Comparison of ENCODE assay signal across 17 cellular contexts in the genomic region with DNA sequence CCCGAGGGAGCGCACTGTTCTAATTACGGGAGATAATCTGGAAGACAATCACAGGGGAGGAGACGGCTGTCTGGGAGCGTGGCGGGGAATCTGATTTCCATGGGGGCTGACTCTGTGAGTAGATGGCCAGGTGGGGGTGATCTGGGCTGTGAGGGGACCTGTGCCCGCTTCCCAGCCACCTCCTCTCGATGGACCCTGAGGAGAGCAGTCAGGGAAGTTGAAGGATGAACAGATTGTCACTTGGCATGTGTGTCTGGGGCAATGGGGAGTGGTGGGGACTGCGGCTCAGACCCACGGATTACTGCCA. TPM values are rescaled to one million over a fixed set of nuclear protein-coding genes. Genes with fewer than 3 reads are reported as not detected.
DNase-seq lines count a peak whose midpoint lies in the region; ATAC-seq and TF ChIP-seq lines count a peak whose summit lies in the region.
"Had no signal": no experiment of that assay in that cellular context is flagged by ENCODE, and none has a peak within 500 bp of the region (broad histone marks: within the 10 kb centered on the region; RNA-seq: fewer than 3 reads in every experiment).

No MANE protein-coding gene starts in this region.

- H2AFZ ChIP-seq in neuronal stem cell (ENCODE audit: low read length), result no peak overlapping the region

- peaks cover 18% of the 10 kb centered on the region for H3K9me3 Mint-ChIP-seq in glutamatergic neuron (ENCODE audit: unreplicated experiment)
- peaks cover under 1% of the 10 kb centered on the region for H3K9me3 Mint-ChIP-seq in CD4-positive, alpha-beta T cell

- H3K4me1 Mint-ChIP-seq in glutamatergic neuron (ENCODE audit: low read depth, unreplicated experiment), result no peaks in the 10 kb centered on the region
- H3K4me1 Mint-ChIP-seq in CD4-positive, alpha-beta T cell (ENCODE audit: low read depth), result no peaks in the 10 kb centered on the region
- H3K4me1 Mint-ChIP-seq: CD4-positive, alpha-beta memory T cell; H9 had no signal

- POLR2A ChIA-PET in CD4-positive, alpha-beta T cell (lab: Charles Lee), result no interaction called here

- H2BK5ac ChIP-seq in neuronal stem cell (ENCODE audit: low read length), result no peak overlapping the region

- ATAC-seq in aorta (ENCODE audit: low FRiP score) (no peak), HG03432 (IDR thresholded peaks at IDR 0.05; ENCODE audit: unreplicated experiment) (no peak)
- no peak for ATAC-seq in CD4-positive, alpha-beta T cell (ENCODE audit: poor library complexity)

- H3K9ac ChIP-seq in neuronal stem cell (ENCODE audit: low read depth, low read length, poor library complexity), result no peak overlapping the region

- H2AK5ac ChIP-seq in neuronal stem cell (ENCODE audit: low read depth, low read length), result peak overlapping the region; percentile 88

- H3K36me3 ChIP-seq in H7 (replicated peaks; ENCODE audit: control insufficient read depth, insufficient read depth, low read length), result no peaks in the 10 kb centered on the region
- H3K36me3 ChIP-seq in neuronal stem cell (replicated peaks in 1 of 2; ENCODE audit: control insufficient read depth in 2 of 2, insufficient read depth in 2 of 2, low read length in 2 of 2), result no peaks in the 10 kb centered on the region
- H3K36me3 ChIP-seq in aorta (ENCODE audit: control insufficient read depth in 1 of 2, insufficient read depth in 2 of 2, low read length in 1 of 2), result no peaks in the 10 kb centered on the region

- H3K4me3 ChIP-seq in H7 (ENCODE audit: insufficient read depth, low read depth, low read length), result no peak overlapping the region
- no peak overlapping the region for H3K4me3 ChIP-seq in neuronal stem cell (ENCODE audit: low read length in 2 of 2)
- H3K4me3 ChIP-seq in aorta (ENCODE audit: low read length in 2 of 2), result no peak overlapping the region

- no peaks in the 10 kb centered on the region for H3K79me1 ChIP-seq in neuronal stem cell (ENCODE audit: low read depth, low read length)

- H3K4ac ChIP-seq in neuronal stem cell (ENCODE audit: low read length), result no peak overlapping the region

- intact Hi-C loops in aorta (cut with DNase I), result no loop called here
- intact Hi-C loops in CD4-positive, alpha-beta T cell (cut with DNase I, micrococcal nuclease), result no loop called here

- TF ChIP-seq CTCF in glutamatergic neuron (IDR thresholded peaks at IDR 0.05; ENCODE audit: partially characterized antibody, unreplicated experiment), result no peak
- no peak for TF ChIP-seq CTCF in CD4-positive, alpha-beta T cell (IDR thresholded peaks at IDR 0.05)

- CTCF ChIA-PET in CD4-positive, alpha-beta T cell (lab: Charles Lee), result no interaction called here

- no CpG with 5 or more reads among the region's 10 CpGs for WGBS in neuronal stem cell (ENCODE audit: extremely low coverage in 2 of 2, insufficient read length in 2 of 2, insufficient replicate concordance in 1 of 2), 2 donors
- WGBS in aorta, 2 donors, result 71 to 80% methylated on average over 10 of the region's 10 CpGs

- H2BK120ac ChIP-seq in neuronal stem cell (ENCODE audit: low read depth, low read length), result no peak overlapping the region

- DNase-seq in H7 (peak; percentile 55), glutamatergic neuron (peak; percentile 6), neuronal stem cell (ENCODE audit: low spot score) (no peak), aorta (peak; percentile 23 to 57), SK-N-DZ (ENCODE audit: low spot score) (no peak)
- DNase-seq in CD4-positive, alpha-beta T cell, result no peak
- DNase-seq: AML-193; CD4-positive, alpha-beta memory T cell; DMS79 treated with DMSO at 0.1 percent for 48 hours; GF-D8; GOT3; H9 had no signal

- no peak overlapping the region for H3K14ac ChIP-seq in neuronal stem cell (ENCODE audit: low read length)

- peaks cover 12% of the 10 kb centered on the region for H3K36me3 Mint-ChIP-seq in glutamatergic neuron (ENCODE audit: unreplicated experiment)
- no peaks in the 10 kb centered on the region for H3K36me3 Mint-ChIP-seq in CD4-positive, alpha-beta T cell (ENCODE audit: low read depth)
- H3K36me3 Mint-ChIP-seq: CD4-positive, alpha-beta memory T cell had no signal

- H3K27me3 ChIP-seq in H7 (ENCODE audit: control insufficient read depth, insufficient read depth, low read length), result no peaks in the 10 kb centered on the region
- peaks cover 0 to 29% (median 1%) of the 10 kb centered on the region in 3 experiments for H3K27me3 ChIP-seq in neuronal stem cell (ENCODE audit: control insufficient read depth in 3 of 3, insufficient read depth in 3 of 3, low read depth in 1 of 3, low read length in 3 of 3)
- no peaks in the 10 kb centered on the region for H3K27me3 ChIP-seq in aorta (ENCODE audit: control insufficient read depth in 1 of 2, insufficient read depth in 2 of 2, low read length in 1 of 2)
- no peaks in the 10 kb centered on the region for H3K27me3 ChIP-seq in CD4-positive, alpha-beta T cell (ENCODE audit: control insufficient read depth, insufficient read depth, low read length)

- peaks cover 4% of the 10 kb centered on the region for H3K27me3 Mint-ChIP-seq in glutamatergic neuron (ENCODE audit: unreplicated experiment)
- H3K27me3 Mint-ChIP-seq in CD4-positive, alpha-beta T cell, result peaks cover 9% of the 10 kb centered on the region

- no peak overlapping the region for H3K27ac Mint-ChIP-seq in glutamatergic neuron (ENCODE audit: unreplicated experiment)
- no peak overlapping the region for H3K27ac Mint-ChIP-seq in CD4-positive, alpha-beta T cell
- H3K27ac Mint-ChIP-seq: CD4-positive, alpha-beta memory T cell; H9 had no signal

- no peak overlapping the region for H2BK12ac ChIP-seq in neuronal stem cell (ENCODE audit: low read length)

- no peak overlapping the region for H3K4me3 Mint-ChIP-seq in glutamatergic neuron (ENCODE audit: unreplicated experiment)
- no peak overlapping the region for H3K4me3 Mint-ChIP-seq in CD4-positive, alpha-beta T cell
- H3K4me3 Mint-ChIP-seq: CD4-positive, alpha-beta memory T cell; H9 had no signal

- H3K27ac ChIP-seq in neuronal stem cell (replicated peaks; ENCODE audit: low read length) (no peak overlapping the region), aorta (ENCODE audit: low read depth in 1 of 2, low read length in 2 of 2) (no peak overlapping the region)
- H3K27ac ChIP-seq in CD4-positive, alpha-beta T cell (ENCODE audit: low read depth, low read length), result no peak overlapping the region
- H3K27ac ChIP-seq: C4-2B, HL-60 had no signal

- H2BK15ac ChIP-seq in neuronal stem cell (ENCODE audit: low read length), result no peak overlapping the region

- no peak overlapping the region for H4K8ac ChIP-seq in neuronal stem cell (ENCODE audit: low read depth, low read length)

- H3K4me1 ChIP-seq in neuronal stem cell (ENCODE audit: control insufficient read depth in 2 of 2, insufficient read depth in 1 of 2, low read depth in 1 of 2, low read length in 2 of 2) (no peaks in the 10 kb centered on the region), aorta (ENCODE audit: control insufficient read depth in 1 of 2, insufficient read depth in 2 of 2, low read length in 2 of 2) (no peaks in the 10 kb centered on the region)

- no peak overlapping the region for H4K91ac ChIP-seq in neuronal stem cell (ENCODE audit: low read depth, low read length, poor library complexity)

- no peak overlapping the region for H3K18ac ChIP-seq in neuronal stem cell (ENCODE audit: low read length)

- no peak overlapping the region for H3K23ac ChIP-seq in neuronal stem cell (ENCODE audit: low read depth, low read length, poor library complexity)

- peaks cover 4 to 6% of the 10 kb centered on the region in 2 donors for H3K9me3 ChIP-seq in neuronal stem cell (replicated peaks in 1 of 2; ENCODE audit: control insufficient read depth in 2 of 2, insufficient read depth in 1 of 2, low read depth in 1 of 2, low read length in 2 of 2)
- H3K9me3 ChIP-seq in aorta (ENCODE audit: control insufficient read depth, low read length), result peaks cover 13% of the 10 kb centered on the region
- peaks cover 10% of the 10 kb centered on the region for H3K9me3 ChIP-seq in CD4-positive, alpha-beta T cell (ENCODE audit: control insufficient read depth, low read length)

- no peak overlapping the region for H3K4me2 ChIP-seq in neuronal stem cell (ENCODE audit: insufficient read depth, low read length, poor library complexity, severe bottlenecking)

RNA-seq across cellular contexts. Expression of gene GALNT9, which starts 22.6 kb away (rescaled TPM):
- total RNA-seq in H7 (2014; rRNA removed; shearing (Covaris generic)), result 0.44 and 0.45 TPM in 2 replicates
- 13.7 TPM for total RNA-seq in glutamatergic neuron (ENCODE audit: unreplicated experiment)
- 0.13 TPM for polyA plus RNA-seq in neuronal stem cell (2013, experiment 1 of 2)
- 0.14 TPM for polyA plus RNA-seq in neuronal stem cell (2013, experiment 2 of 2)
- under 1 TPM; 0.62 to 0.84 TPM for total RNA-seq in aorta
- not detected for polyA plus RNA-seq in aorta
- polyA plus RNA-seq in SK-N-DZ (2014; cell fraction: cytosol; rRNA removed), result not detected in 2 replicates
- polyA plus RNA-seq in SK-N-DZ (2014; cell fraction: nucleus; rRNA removed), result not detected in 2 replicates
- total RNA-seq in CD4-positive, alpha-beta T cell, result not detected
- total RNA-seq: CD4-positive, alpha-beta memory T cell; HT1080 had no signal
- polyA plus RNA-seq: BJ had no signal

Comparison
In these comparisons a context has a peak if more than half of its experiments do, and no peak if none do; other contexts are left out.
1. DNase-seq: peak in H7 (single experiment), glutamatergic neuron (single experiment) and aorta (2 of 2); none in neuronal stem cell (single experiment), SK-N-DZ (single experiment) and CD4-positive, alpha-beta T cell (0 of 10).